37 cellular contexts compared by ENCODE assay signal in genomic region chr13:94920578-94920977, GRCh38.
"Had no signal": no experiment of that assay in that cellular context is flagged by ENCODE, and none has a peak within 500 bp of the region (broad histone marks: within the 10 kb centered on the region; RNA-seq: fewer than 3 reads in every experiment).

No MANE protein-coding gene starts in this region.

- H3K9me3 Mint-ChIP-seq: activated naive CD4-positive, alpha-beta T cell treated with anti-CD3 and anti-CD28 coated beads for 36 hours; activated naive CD4-positive, alpha-beta T cell treated with anti-CD3 and anti-CD28 coated beads, Interleukin-2, amount 10 ng/mL, durations not matched to agents 7 days and 5 days; activated naive CD4-positive, alpha-beta T cell treated with anti-CD3 and anti-CD28 coated beads, Interleukin-2, amount 50 U/mL, for 72 hours; activated naive CD8-positive, alpha-beta T cell treated with anti-CD3 and anti-CD28 coated beads for 36 hours; activated naive CD8-positive, alpha-beta T cell treated with anti-CD3 and anti-CD28 coated beads, Interleukin-2, amount 10 ng/mL, durations not matched to agents 7 days and 5 days; activated naive CD8-positive, alpha-beta T cell treated with anti-CD3 and anti-CD28 coated beads, Interleukin-2, amount 50 U/mL, for 24 hours; activated T-cell treated with anti-CD3 and anti-CD28 coated beads, Interleukin-2, amount 50 U/mL, for 24 hours; activated T-cell treated with anti-CD3 and anti-CD28 coated beads, Interleukin-2, amount 50 U/mL, for 4 hours; activated T-cell treated with anti-CD3 and anti-CD28 coated beads, Interleukin-2, amount 50 U/mL, for 72 hours; activated T-helper 1 cell treated with anti-CD3 and anti-CD28 coated beads, Interleukin-12 subunit alpha, Interleukin-12 subunit beta, Interleukin-2, Interleukin-4 antibody, amounts not matched to agents 30 ng/mL and 10 ng/mL and 1 ng/mL, durations not matched to agents 14 hours and 24 hours and 36 hours; activated T-helper 17 cell treated with anti-CD3 and anti-CD28 coated beads, Interleukin-2, amount 50 U/mL, for 72 hours; activated T-helper 2 cell treated with anti-CD3 and anti-CD28 coated beads, Interferon-gamma antibody, Interleukin-2, Interleukin-4, amounts not matched to agents 10 μg/mL and 5 μg/mL and 100 μg/mL, durations not matched to agents 14 hours and 24 hours and 36 hours; brain; central memory CD8-positive, alpha-beta T cell had no signal

- H3K36me3 Mint-ChIP-seq: activated naive CD4-positive, alpha-beta T cell treated with anti-CD3 and anti-CD28 coated beads, Interleukin-2, amount 10 ng/mL, durations not matched to agents 7 days and 5 days; activated naive CD4-positive, alpha-beta T cell treated with anti-CD3 and anti-CD28 coated beads, Interleukin-2, amount 50 U/mL, for 24 hours; activated naive CD4-positive, alpha-beta T cell treated with anti-CD3 and anti-CD28 coated beads, Interleukin-2, amount 50 U/mL, for 72 hours; activated naive CD8-positive, alpha-beta T cell; activated naive CD8-positive, alpha-beta T cell treated with anti-CD3 and anti-CD28 coated beads for 36 hours; activated naive CD8-positive, alpha-beta T cell treated with anti-CD3 and anti-CD28 coated beads, Interleukin-2, amount 10 ng/mL, durations not matched to agents 7 days and 5 days; brain had no signal

- H3K4me1 Mint-ChIP-seq: activated naive CD4-positive, alpha-beta T cell treated with anti-CD3 and anti-CD28 coated beads, Interleukin-2, amount 10 ng/mL, durations not matched to agents 7 days and 5 days; activated naive CD4-positive, alpha-beta T cell treated with anti-CD3 and anti-CD28 coated beads, Interleukin-2, amount 50 U/mL, for 24 hours; activated naive CD8-positive, alpha-beta T cell treated with anti-CD3 and anti-CD28 coated beads for 36 hours; activated naive CD8-positive, alpha-beta T cell treated with anti-CD3 and anti-CD28 coated beads, Interleukin-2, amount 10 ng/mL, durations not matched to agents 7 days and 5 days; activated naive CD8-positive, alpha-beta T cell treated with anti-CD3 and anti-CD28 coated beads, Interleukin-2, amount 50 U/mL, for 24 hours; activated T-helper 17 cell treated with anti-CD3 and anti-CD28 coated beads, Interleukin-2, amount 50 U/mL, for 72 hours; central memory CD8-positive, alpha-beta T cell had no signal

- H3K27ac Mint-ChIP-seq: activated naive CD4-positive, alpha-beta T cell treated with anti-CD3 and anti-CD28 coated beads for 36 hours; activated naive CD4-positive, alpha-beta T cell treated with anti-CD3 and anti-CD28 coated beads, Interleukin-2, amount 10 ng/mL, durations not matched to agents 7 days and 5 days; activated naive CD4-positive, alpha-beta T cell treated with anti-CD3 and anti-CD28 coated beads, Interleukin-2, amount 50 U/mL, for 24 hours; activated naive CD4-positive, alpha-beta T cell treated with anti-CD3 and anti-CD28 coated beads, Interleukin-2, amount 50 U/mL, for 72 hours; activated naive CD8-positive, alpha-beta T cell; activated naive CD8-positive, alpha-beta T cell treated with anti-CD3 and anti-CD28 coated beads for 36 hours; activated naive CD8-positive, alpha-beta T cell treated with anti-CD3 and anti-CD28 coated beads, Interleukin-2, amount 10 ng/mL, durations not matched to agents 7 days and 5 days; activated naive CD8-positive, alpha-beta T cell treated with anti-CD3 and anti-CD28 coated beads, Interleukin-2, amount 50 U/mL, for 24 hours; activated T-cell treated with anti-CD3 and anti-CD28 coated beads, Interleukin-2, amount 50 U/mL, for 24 hours; activated T-helper 1 cell treated with anti-CD3 and anti-CD28 coated beads, Interleukin-12 subunit alpha, Interleukin-12 subunit beta, Interleukin-2, Interleukin-4 antibody, amounts not matched to agents 30 ng/mL and 10 ng/mL and 1 ng/mL, durations not matched to agents 14 hours and 24 hours and 36 hours; activated T-helper 17 cell treated with anti-CD3 and anti-CD28 coated beads, Interleukin-2, amount 50 U/mL, for 72 hours; activated T-helper 2 cell treated with anti-CD3 and anti-CD28 coated beads, Interferon-gamma antibody, Interleukin-2, Interleukin-4, amounts not matched to agents 10 μg/mL and 5 μg/mL and 100 μg/mL, durations not matched to agents 14 hours and 24 hours and 36 hours; brain had no signal

- H3K4me3 ChIP-seq: adrenal gland, ascending aorta, body of pancreas, breast epithelium, cardiac muscle cell had no signal

- H3K27me3 ChIP-seq: adrenal gland, ascending aorta, body of pancreas, brain microvascular endothelial cell, breast epithelium, cardiac muscle cell had no signal

- ATAC-seq: activated naive CD4-positive, alpha-beta T cell treated with anti-CD3 and anti-CD28 coated beads, Interleukin-2, amount 50 U/mL, for 72 hours; activated naive CD8-positive, alpha-beta T cell treated with anti-CD3 and anti-CD28 coated beads, Interleukin-2, amount 50 U/mL, for 24 hours; activated T-cell treated with anti-CD3 and anti-CD28 coated beads, Interleukin-2, amount 50 U/mL, for 4 hours; activated T-cell treated with anti-CD3 and anti-CD28 coated beads, Interleukin-2, amount 50 U/mL, for 72 hours; activated T-helper 17 cell treated with anti-CD3 and anti-CD28 coated beads, Interleukin-2, amount 50 U/mL, for 72 hours; body of pancreas had no signal

- H3K9me3 ChIP-seq: adrenal gland, ascending aorta, body of pancreas, breast epithelium had no signal

- DNase-seq: activated effector memory CD4-positive, alpha-beta T cell treated with anti-CD3 and anti-CD28 coated beads, Interleukin-2, amount 50 U/mL, for 16 hours; activated effector memory CD4-positive, alpha-beta T cell treated with Interleukin-2 at 50 U/mL for 16 hours; activated gamma-delta T cell; activated gamma-delta T cell treated with Interleukin-2 at 50 U/mL for 16 hours; activated naive CD4-positive, alpha-beta T cell; activated naive CD4-positive, alpha-beta T cell treated with anti-CD3 and anti-CD28 coated beads for 36 hours; activated naive CD4-positive, alpha-beta T cell treated with anti-CD3 and anti-CD28 coated beads, Interleukin-2, amount 10 ng/mL, durations not matched to agents 7 days and 5 days; activated naive CD4-positive, alpha-beta T cell treated with anti-CD3 and anti-CD28 coated beads, Interleukin-2, amount 50 U/mL, for 16 hours; activated naive CD4-positive, alpha-beta T cell treated with Interleukin-2 at 50 U/mL for 16 hours; activated naive CD8-positive, alpha-beta T cell treated with anti-CD3 and anti-CD28 coated beads for 36 hours; activated naive CD8-positive, alpha-beta T cell treated with anti-CD3 and anti-CD28 coated beads, Interleukin-2, amount 10 ng/mL, durations not matched to agents 7 days and 5 days; activated naive CD8-positive, alpha-beta T cell treated with anti-CD3 and anti-CD28 coated beads, Interleukin-2, amount 50 U/mL, for 24 hours; activated T-cell treated with anti-CD3 and anti-CD28 coated beads, Interleukin-2, amount 50 U/mL, for 24 hours; activated T-cell treated with anti-CD3 and anti-CD28 coated beads, Interleukin-2, amount 50 U/mL, for 4 hours; activated T-cell treated with anti-CD3 and anti-CD28 coated beads, Interleukin-2, amount 50 U/mL, for 48 hours; activated T-cell treated with anti-CD3 and anti-CD28 coated beads, Interleukin-2, amount 50 U/mL, for 72 hours; adrenal gland; amniotic stem cell; amygdala; anterior cingulate cortex; aorta; body of pancreas; brain microvascular endothelial cell; caudate nucleus; central memory CD4-positive, alpha-beta T cell; cerebellar nuclear complex had no signal

- H3K4me1 ChIP-seq: adrenal gland, ascending aorta, body of pancreas, breast epithelium had no signal

- H3K27ac ChIP-seq: adrenal gland, ascending aorta, body of pancreas, brain microvascular endothelial cell, breast epithelium, cardiac muscle cell had no signal

- H3K36me3 ChIP-seq: adrenal gland, ascending aorta, brain microvascular endothelial cell, breast epithelium, cardiac muscle cell had no signal

- H3K4me3 Mint-ChIP-seq: activated naive CD4-positive, alpha-beta T cell treated with anti-CD3 and anti-CD28 coated beads for 36 hours; activated naive CD4-positive, alpha-beta T cell treated with anti-CD3 and anti-CD28 coated beads, Interleukin-2, amount 10 ng/mL, durations not matched to agents 7 days and 5 days; activated naive CD4-positive, alpha-beta T cell treated with anti-CD3 and anti-CD28 coated beads, Interleukin-2, amount 50 U/mL, for 24 hours; activated naive CD8-positive, alpha-beta T cell; activated naive CD8-positive, alpha-beta T cell treated with anti-CD3 and anti-CD28 coated beads for 36 hours; activated naive CD8-positive, alpha-beta T cell treated with anti-CD3 and anti-CD28 coated beads, Interleukin-2, amount 10 ng/mL, durations not matched to agents 7 days and 5 days; activated naive CD8-positive, alpha-beta T cell treated with anti-CD3 and anti-CD28 coated beads, Interleukin-2, amount 50 U/mL, for 24 hours; activated T-cell treated with anti-CD3 and anti-CD28 coated beads, Interleukin-2, amount 50 U/mL, for 24 hours; activated T-cell treated with anti-CD3 and anti-CD28 coated beads, Interleukin-2, amount 50 U/mL, for 4 hours; activated T-cell treated with anti-CD3 and anti-CD28 coated beads, Interleukin-2, amount 50 U/mL, for 72 hours; activated T-helper 1 cell treated with anti-CD3 and anti-CD28 coated beads, Interleukin-12 subunit alpha, Interleukin-12 subunit beta, Interleukin-2, Interleukin-4 antibody, amounts not matched to agents 30 ng/mL and 10 ng/mL and 1 ng/mL, durations not matched to agents 14 hours and 24 hours and 36 hours; activated T-helper 17 cell treated with anti-CD3 and anti-CD28 coated beads, Interleukin-2, amount 50 U/mL, for 72 hours; brain; central memory CD8-positive, alpha-beta T cell had no signal

- H3K27me3 Mint-ChIP-seq: activated naive CD4-positive, alpha-beta T cell treated with anti-CD3 and anti-CD28 coated beads, Interleukin-2, amount 10 ng/mL, durations not matched to agents 7 days and 5 days; activated naive CD4-positive, alpha-beta T cell treated with anti-CD3 and anti-CD28 coated beads, Interleukin-2, amount 50 U/mL, for 24 hours; activated naive CD8-positive, alpha-beta T cell treated with anti-CD3 and anti-CD28 coated beads for 36 hours; activated naive CD8-positive, alpha-beta T cell treated with anti-CD3 and anti-CD28 coated beads, Interleukin-2, amount 50 U/mL, for 24 hours; brain; central memory CD8-positive, alpha-beta T cell had no signal
